3 cellular contexts compared by ENCODE assay signal in genomic region chr6:8543714-8544113, GRCh38.
"Had no signal": no experiment of that assay in that cellular context is flagged by ENCODE, and none has a peak within 500 bp of the region (broad histone marks: within the 10 kb centered on the region; RNA-seq: fewer than 3 reads in every experiment).

No MANE protein-coding gene starts in this region.

- H3K4me3 ChIP-seq: GM12878 had no signal

- ATAC-seq: GM12878 had no signal

- DNase-seq: GDM1, GF-D8 had no signal
